Comparison of ENCODE assay signal across 31 cellular contexts in the genomic region with DNA sequence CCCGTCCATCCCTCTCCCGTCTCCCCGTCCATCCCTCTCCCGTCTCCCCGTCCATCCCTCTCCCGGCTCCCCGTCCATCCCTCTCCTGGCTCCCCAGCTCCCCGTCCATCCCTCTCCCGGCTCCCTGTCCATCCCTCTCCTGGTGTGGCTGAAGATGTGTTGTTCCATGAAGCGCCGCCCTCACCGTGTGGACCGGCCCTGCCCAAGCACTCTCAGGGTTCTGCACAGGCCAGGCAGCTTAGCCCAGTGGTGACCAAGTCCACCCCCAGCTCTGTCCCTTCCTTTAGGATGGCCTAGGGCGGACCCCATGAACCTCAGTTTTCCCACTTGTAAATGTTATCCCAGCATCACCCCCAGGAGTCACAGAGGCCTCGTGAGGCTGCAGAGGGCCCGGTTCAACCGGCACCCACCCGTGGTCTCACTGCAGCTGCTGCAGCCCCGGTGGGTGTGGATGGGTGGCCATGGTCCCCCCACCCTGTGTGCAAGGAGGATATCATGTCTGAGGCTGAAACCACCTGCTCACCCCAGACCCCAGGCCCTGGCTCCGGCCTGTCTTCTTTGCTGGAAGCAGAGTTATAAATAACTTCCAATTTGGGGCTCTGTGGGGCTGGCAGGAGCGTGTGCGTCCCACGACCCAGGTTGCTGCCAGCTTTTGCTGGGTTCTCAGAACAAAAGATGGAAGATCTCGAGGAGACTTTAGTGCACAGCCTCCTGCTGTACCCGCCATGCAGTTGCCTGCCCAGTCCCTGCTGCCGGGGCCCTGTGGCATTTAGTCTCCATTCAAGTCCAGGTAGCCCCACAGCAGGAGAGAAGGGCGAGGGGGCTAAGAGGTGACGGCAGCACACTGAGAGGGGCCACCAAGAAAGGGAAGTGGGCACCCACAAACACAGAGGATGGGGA.
"Had no signal": no experiment of that assay in that cellular context is flagged by ENCODE, and none has a peak within 500 bp of the region (broad histone marks: within the 10 kb centered on the region; RNA-seq: fewer than 3 reads in every experiment).

No MANE protein-coding gene starts in this region.

- H3K4me3 Mint-ChIP-seq: activated CD4-positive, alpha-beta memory T cell treated with anti-CD3 and anti-CD28 coated beads for 36 hours; activated CD4-positive, alpha-beta T cell treated with anti-CD3 and anti-CD28 coated beads for 36 hours; activated CD4-positive, alpha-beta T cell treated with anti-CD3 and anti-CD28 coated beads, Interleukin-2, amount 10 ng/mL, durations not matched to agents 24 days and 14 days; activated CD8-positive, alpha-beta memory T cell treated with anti-CD3 and anti-CD28 coated beads, Interleukin-2, amount 10 ng/mL, durations not matched to agents 7 days and 5 days; activated CD8-positive, alpha-beta T cell treated with anti-CD3 and anti-CD28 coated beads, Interleukin-2, amount 10 ng/mL, durations not matched to agents 7 days and 5 days; activated naive CD8-positive, alpha-beta T cell; activated T-helper 1 cell treated with anti-CD3 and anti-CD28 coated beads, Interleukin-12 subunit alpha, Interleukin-12 subunit beta, Interleukin-2, Interleukin-4 antibody, amounts not matched to agents 30 ng/mL and 10 ng/mL and 1 ng/mL, durations not matched to agents 14 hours and 24 hours and 36 hours; dendritic cell treated with granulocyte-macrophage colony-stimulating factor and Interleukin-4, amounts not matched to agents 40 ng/mL and 50 ng/mL, for 4 days; endodermal cell had no signal

- H3K27me3 ChIP-seq: brain microvascular endothelial cell, dorsolateral prefrontal cortex had no signal

- H3K9me3 Mint-ChIP-seq: activated CD4-positive, alpha-beta memory T cell treated with anti-CD3 and anti-CD28 coated beads for 36 hours; activated CD4-positive, alpha-beta T cell treated with anti-CD3 and anti-CD28 coated beads, Interleukin-2, amount 10 ng/mL, durations not matched to agents 24 days and 14 days; activated T-helper 1 cell treated with anti-CD3 and anti-CD28 coated beads, Interleukin-12 subunit alpha, Interleukin-12 subunit beta, Interleukin-2, Interleukin-4 antibody, amounts not matched to agents 30 ng/mL and 10 ng/mL and 1 ng/mL, durations not matched to agents 14 hours and 24 hours and 36 hours; endodermal cell had no signal

- ATAC-seq: activated CD4-positive, alpha-beta T cell treated with anti-CD3 and anti-CD28 coated beads for 36 hours; activated CD8-positive, alpha-beta memory T cell treated with anti-CD3 and anti-CD28 coated beads, Interleukin-2, amount 10 ng/mL, durations not matched to agents 7 days and 5 days; activated CD8-positive, alpha-beta T cell treated with anti-CD3 and anti-CD28 coated beads, Interleukin-2, amount 10 ng/mL, durations not matched to agents 7 days and 5 days; esophagus mucosa had no signal

- DNase-seq: activated CD4-positive, alpha-beta memory T cell treated with anti-CD3 and anti-CD28 coated beads for 36 hours; activated CD4-positive, alpha-beta T cell treated with anti-CD3 and anti-CD28 coated beads for 36 hours; activated CD4-positive, alpha-beta T cell treated with anti-CD3 and anti-CD28 coated beads, Interleukin-2, amount 10 ng/mL, durations not matched to agents 24 days and 14 days; activated CD4-positive, CD25-positive, alpha-beta regulatory T cell; activated CD4-positive, CD25-positive, alpha-beta regulatory T cell treated with anti-CD3 and anti-CD28 coated beads, Interleukin-2, amount 50 U/mL, for 72 hours; activated CD8-positive, alpha-beta memory T cell treated with anti-CD3 and anti-CD28 coated beads, Interleukin-2, amount 10 ng/mL, durations not matched to agents 7 days and 5 days; activated CD8-positive, alpha-beta memory T cell treated with anti-CD3 and anti-CD28 coated beads, Interleukin-2, amount 50 U/mL, for 4 hours; activated CD8-positive, alpha-beta T cell treated with anti-CD3 and anti-CD28 coated beads, Interleukin-2, amount 10 ng/mL, durations not matched to agents 7 days and 5 days; activated gamma-delta T cell; activated naive CD4-positive, alpha-beta T cell; activated naive CD4-positive, alpha-beta T cell treated with anti-CD3 and anti-CD28 coated beads, Interleukin-2, amount 50 U/mL, for 16 hours; activated T-cell treated with anti-CD3 and anti-CD28 coated beads, Interleukin-2, amount 50 U/mL, for 1 hour; activated T-cell treated with anti-CD3 and anti-CD28 coated beads, Interleukin-2, amount 50 U/mL, for 48 hours; amniotic stem cell; anterior cingulate cortex; brain microvascular endothelial cell; caudate nucleus; cerebellar nuclear complex; dorsolateral prefrontal cortex; effector memory CD4-positive, alpha-beta T cell; endodermal cell; foreskin fibroblast; T-helper 2 cell had no signal

- H3K4me1 Mint-ChIP-seq: activated CD4-positive, alpha-beta T cell treated with anti-CD3 and anti-CD28 coated beads for 36 hours; activated CD4-positive, alpha-beta T cell treated with anti-CD3 and anti-CD28 coated beads, Interleukin-2, amount 10 ng/mL, durations not matched to agents 24 days and 14 days; activated CD8-positive, alpha-beta memory T cell treated with anti-CD3 and anti-CD28 coated beads, Interleukin-2, amount 10 ng/mL, durations not matched to agents 7 days and 5 days; endodermal cell had no signal

- H3K27me3 Mint-ChIP-seq: activated CD4-positive, alpha-beta memory T cell treated with anti-CD3 and anti-CD28 coated beads for 36 hours; activated CD4-positive, alpha-beta T cell treated with anti-CD3 and anti-CD28 coated beads for 36 hours; activated CD4-positive, alpha-beta T cell treated with anti-CD3 and anti-CD28 coated beads, Interleukin-2, amount 10 ng/mL, durations not matched to agents 24 days and 14 days; activated CD8-positive, alpha-beta memory T cell treated with anti-CD3 and anti-CD28 coated beads, Interleukin-2, amount 10 ng/mL, durations not matched to agents 7 days and 5 days; activated naive CD8-positive, alpha-beta T cell; dendritic cell treated with granulocyte-macrophage colony-stimulating factor and Interleukin-4, amounts not matched to agents 40 ng/mL and 50 ng/mL, for 4 days had no signal

- H3K36me3 ChIP-seq: brain microvascular endothelial cell had no signal

- H3K27ac ChIP-seq: brain microvascular endothelial cell, coronary artery, dorsolateral prefrontal cortex had no signal

- H3K36me3 Mint-ChIP-seq: activated CD4-positive, alpha-beta memory T cell treated with anti-CD3 and anti-CD28 coated beads for 36 hours; activated CD8-positive, alpha-beta memory T cell treated with anti-CD3 and anti-CD28 coated beads, Interleukin-2, amount 10 ng/mL, durations not matched to agents 7 days and 5 days; activated naive CD8-positive, alpha-beta T cell had no signal

- FAIRE-seq: astrocyte, bronchial epithelial cell, frontal cortex had no signal

- H3K4me3 ChIP-seq: coronary artery, dorsolateral prefrontal cortex had no signal

- H3K27ac Mint-ChIP-seq: activated CD4-positive, alpha-beta memory T cell treated with anti-CD3 and anti-CD28 coated beads for 36 hours; activated CD4-positive, alpha-beta T cell treated with anti-CD3 and anti-CD28 coated beads for 36 hours; activated CD4-positive, alpha-beta T cell treated with anti-CD3 and anti-CD28 coated beads, Interleukin-2, amount 10 ng/mL, durations not matched to agents 24 days and 14 days; activated CD8-positive, alpha-beta memory T cell treated with anti-CD3 and anti-CD28 coated beads, Interleukin-2, amount 10 ng/mL, durations not matched to agents 7 days and 5 days; activated CD8-positive, alpha-beta T cell treated with anti-CD3 and anti-CD28 coated beads, Interleukin-2, amount 10 ng/mL, durations not matched to agents 7 days and 5 days; activated naive CD8-positive, alpha-beta T cell; activated T-helper 1 cell treated with anti-CD3 and anti-CD28 coated beads, Interleukin-12 subunit alpha, Interleukin-12 subunit beta, Interleukin-2, Interleukin-4 antibody, amounts not matched to agents 30 ng/mL and 10 ng/mL and 1 ng/mL, durations not matched to agents 14 hours and 24 hours and 36 hours; dendritic cell treated with granulocyte-macrophage colony-stimulating factor and Interleukin-4, amounts not matched to agents 40 ng/mL and 50 ng/mL, for 4 days; endodermal cell had no signal
